Comparison of ENCODE assay signal across 21 cellular contexts in the genomic region with DNA sequence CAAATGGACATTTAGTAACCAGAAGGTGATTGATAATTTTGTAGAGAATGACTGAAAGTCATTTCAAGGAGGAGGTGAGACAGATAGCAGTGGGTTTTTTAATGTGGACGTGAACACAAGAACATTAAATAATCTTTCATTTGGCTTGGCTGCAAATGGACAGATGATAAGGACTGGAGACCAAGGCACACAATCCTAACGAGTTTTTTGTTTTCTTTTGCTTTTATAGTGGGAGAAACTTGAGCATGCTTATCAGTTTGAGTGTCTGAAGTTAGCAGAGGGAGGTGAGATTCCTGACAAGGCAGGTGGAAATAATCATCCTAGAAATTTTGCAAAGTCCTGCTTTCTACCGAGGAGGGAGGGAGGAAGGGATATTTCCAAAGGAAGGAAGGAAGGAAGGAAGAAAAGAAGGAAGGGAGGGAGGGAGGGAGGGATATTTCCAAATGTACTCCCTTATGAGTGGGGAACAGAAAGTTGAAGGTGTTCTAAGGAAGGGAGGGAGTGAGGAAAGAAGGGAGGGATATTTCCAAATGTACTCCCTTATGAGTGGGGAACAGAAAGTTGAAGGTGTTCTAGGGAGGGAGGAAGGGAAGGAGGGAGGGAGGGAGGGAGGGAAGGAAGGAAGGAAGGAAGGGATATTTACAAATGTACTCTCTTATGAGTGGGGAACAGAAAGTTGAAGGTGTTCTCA.
"Had no signal": no experiment of that assay in that cellular context is flagged by ENCODE, and none has a peak within 500 bp of the region (broad histone marks: within the 10 kb centered on the region; RNA-seq: fewer than 3 reads in every experiment).

No MANE protein-coding gene starts in this region.

- DNase-seq: Karpas-422, KG1, MM.1S, NCI-H1092 treated with DMSO at 0.1 percent for 48 hours, NCI-H1436, NCI-H187, NCI-H2029, NCI-H2081 treated with DMSO at 0.1 percent for 48 hours, NCI-H2171, NCI-H226, NCI-H446, NCI-H510A, NCI-H524 treated with DMSO at 0.1 percent for 48 hours, NCI-H69, NCI-H774, PC-3, SHP77 had no signal

- H3K27ac ChIP-seq: RWPE1 had no signal

- ATAC-seq: HepG2, Panc1, PC-3, SK-N-SH treated with all-trans-retinoic acid at 6 μM for 48 hours had no signal
